In the genomic region with DNA sequence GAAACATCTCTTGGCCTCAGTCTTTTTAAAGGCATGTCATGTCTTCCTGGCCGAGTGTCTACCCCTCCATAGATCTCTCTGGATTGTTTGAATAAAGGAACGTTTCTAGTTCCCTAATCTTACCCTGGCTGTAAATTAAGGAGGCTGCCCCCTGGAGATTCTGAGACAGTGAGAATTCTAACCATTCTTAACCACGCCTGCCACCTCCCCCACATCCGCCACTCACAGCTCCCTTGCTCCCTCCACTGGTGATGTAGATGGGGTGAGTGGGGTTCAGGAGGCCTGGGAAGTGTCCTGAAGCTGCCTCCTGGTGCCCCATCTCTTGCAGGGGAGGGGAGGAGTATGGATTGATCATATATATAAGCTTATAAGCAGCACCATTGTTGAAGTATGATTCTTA, we compare ENCODE assay signal across 2 cellular contexts.
TF ChIP-seq lines count a peak whose summit lies in the region.

No MANE protein-coding gene starts in this region.

TF ChIP-seq in A549, 52 proteins besides CTCF, POLR2A, EP300 and RAD21:
- TF ChIP-seq, protein P1, sequence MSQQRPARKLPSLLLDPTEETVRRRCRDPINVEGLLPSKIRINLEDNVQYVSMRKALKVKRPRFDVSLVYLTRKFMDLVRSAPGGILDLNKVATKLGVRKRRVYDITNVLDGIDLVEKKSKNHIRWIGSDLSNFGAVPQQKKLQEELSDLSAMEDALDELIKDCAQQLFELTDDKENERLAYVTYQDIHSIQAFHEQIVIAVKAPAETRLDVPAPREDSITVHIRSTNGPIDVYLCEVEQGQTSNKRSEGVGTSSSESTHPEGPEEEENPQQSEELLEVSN (IDR thresholded peaks at IDR 0.05; ENCODE audit: borderline replicate concordance, low read depth), result no peak
- TF ChIP-seq BHLHE40 (IDR thresholded peaks at IDR 0.05; ENCODE audit: low read depth, low read length), result no peak
- no peak for TF ChIP-seq ZNF302 (CRISPR knock-in tag; IDR thresholded peaks at IDR 0.05)
- TF ChIP-seq, protein P2, sequence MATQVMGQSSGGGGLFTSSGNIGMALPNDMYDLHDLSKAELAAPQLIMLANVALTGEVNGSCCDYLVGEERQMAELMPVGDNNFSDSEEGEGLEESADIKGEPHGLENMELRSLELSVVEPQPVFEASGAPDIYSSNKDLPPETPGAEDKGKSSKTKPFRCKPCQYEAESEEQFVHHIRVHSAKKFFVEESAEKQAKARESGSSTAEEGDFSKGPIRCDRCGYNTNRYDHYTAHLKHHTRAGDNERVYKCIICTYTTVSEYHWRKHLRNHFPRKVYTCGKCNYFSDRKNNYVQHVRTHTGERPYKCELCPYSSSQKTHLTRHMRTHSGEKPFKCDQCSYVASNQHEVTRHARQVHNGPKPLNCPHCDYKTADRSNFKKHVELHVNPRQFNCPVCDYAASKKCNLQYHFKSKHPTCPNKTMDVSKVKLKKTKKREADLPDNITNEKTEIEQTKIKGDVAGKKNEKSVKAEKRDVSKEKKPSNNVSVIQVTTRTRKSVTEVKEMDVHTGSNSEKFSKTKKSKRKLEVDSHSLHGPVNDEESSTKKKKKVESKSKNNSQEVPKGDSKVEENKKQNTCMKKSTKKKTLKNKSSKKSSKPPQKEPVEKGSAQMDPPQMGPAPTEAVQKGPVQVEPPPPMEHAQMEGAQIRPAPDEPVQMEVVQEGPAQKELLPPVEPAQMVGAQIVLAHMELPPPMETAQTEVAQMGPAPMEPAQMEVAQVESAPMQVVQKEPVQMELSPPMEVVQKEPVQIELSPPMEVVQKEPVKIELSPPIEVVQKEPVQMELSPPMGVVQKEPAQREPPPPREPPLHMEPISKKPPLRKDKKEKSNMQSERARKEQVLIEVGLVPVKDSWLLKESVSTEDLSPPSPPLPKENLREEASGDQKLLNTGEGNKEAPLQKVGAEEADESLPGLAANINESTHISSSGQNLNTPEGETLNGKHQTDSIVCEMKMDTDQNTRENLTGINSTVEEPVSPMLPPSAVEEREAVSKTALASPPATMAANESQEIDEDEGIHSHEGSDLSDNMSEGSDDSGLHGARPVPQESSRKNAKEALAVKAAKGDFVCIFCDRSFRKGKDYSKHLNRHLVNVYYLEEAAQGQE (IDR thresholded peaks at IDR 0.05), result no peak
- TF ChIP-seq, protein P3, sequence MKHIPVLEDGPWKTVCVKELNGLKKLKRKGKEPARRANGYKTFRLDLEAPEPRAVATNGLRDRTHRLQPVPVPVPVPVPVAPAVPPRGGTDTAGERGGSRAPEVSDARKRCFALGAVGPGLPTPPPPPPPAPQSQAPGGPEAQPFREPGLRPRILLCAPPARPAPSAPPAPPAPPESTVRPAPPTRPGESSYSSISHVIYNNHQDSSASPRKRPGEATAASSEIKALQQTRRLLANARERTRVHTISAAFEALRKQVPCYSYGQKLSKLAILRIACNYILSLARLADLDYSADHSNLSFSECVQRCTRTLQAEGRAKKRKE (CRISPR knock-in tag; IDR thresholded peaks at IDR 0.05; ENCODE audit: low read depth), result no peak
- TF ChIP-seq NFE2L2 (conservative IDR thresholded peaks at IDR 0.05; ENCODE audit: low read length), result no peak
- TF ChIP-seq CHD4 (IDR thresholded peaks at IDR 0.05; ENCODE audit: borderline replicate concordance), result no peak

TF ChIP-seq in GM12878, 131 proteins besides CTCF, POLR2A, EP300 and RAD21:
- no peak for TF ChIP-seq CBFB (IDR thresholded peaks at IDR 0.05; ENCODE audit: low read depth)
- TF ChIP-seq, protein P4, sequence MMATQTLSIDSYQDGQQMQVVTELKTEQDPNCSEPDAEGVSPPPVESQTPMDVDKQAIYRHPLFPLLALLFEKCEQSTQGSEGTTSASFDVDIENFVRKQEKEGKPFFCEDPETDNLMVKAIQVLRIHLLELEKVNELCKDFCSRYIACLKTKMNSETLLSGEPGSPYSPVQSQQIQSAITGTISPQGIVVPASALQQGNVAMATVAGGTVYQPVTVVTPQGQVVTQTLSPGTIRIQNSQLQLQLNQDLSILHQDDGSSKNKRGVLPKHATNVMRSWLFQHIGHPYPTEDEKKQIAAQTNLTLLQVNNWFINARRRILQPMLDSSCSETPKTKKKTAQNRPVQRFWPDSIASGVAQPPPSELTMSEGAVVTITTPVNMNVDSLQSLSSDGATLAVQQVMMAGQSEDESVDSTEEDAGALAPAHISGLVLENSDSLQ (IDR thresholded peaks at IDR 0.05), result 0 out of 2 replicates have a peak, but pooled peaks have one; percentile 11
